1 cellular context compared by ENCODE assay signal in the genomic region with DNA sequence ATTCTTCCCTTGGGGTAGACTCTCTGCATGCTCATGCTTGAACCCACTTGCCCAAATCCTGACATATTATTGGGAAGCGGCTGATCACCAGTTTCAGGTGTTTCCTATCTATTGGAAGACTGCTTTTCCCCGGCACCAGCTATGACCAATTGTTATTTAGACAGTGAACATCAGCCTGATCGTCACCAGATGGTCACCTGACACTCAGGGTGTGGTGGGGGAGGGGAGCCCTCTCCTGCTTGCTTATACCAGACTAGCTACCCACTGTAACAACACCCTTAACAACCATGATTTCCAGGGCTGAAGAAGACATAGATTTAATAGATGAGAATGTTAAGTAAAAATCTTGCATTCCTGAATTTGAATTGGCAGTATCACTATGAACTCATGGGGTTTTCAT.
TF ChIP-seq lines count a peak whose summit lies in the region.

No MANE protein-coding gene starts in this region.

TF ChIP-seq in K562, 482 proteins besides CTCF, POLR2A, EP300 and RAD21 (continued from another document):
- TF ChIP-seq, protein P1, sequence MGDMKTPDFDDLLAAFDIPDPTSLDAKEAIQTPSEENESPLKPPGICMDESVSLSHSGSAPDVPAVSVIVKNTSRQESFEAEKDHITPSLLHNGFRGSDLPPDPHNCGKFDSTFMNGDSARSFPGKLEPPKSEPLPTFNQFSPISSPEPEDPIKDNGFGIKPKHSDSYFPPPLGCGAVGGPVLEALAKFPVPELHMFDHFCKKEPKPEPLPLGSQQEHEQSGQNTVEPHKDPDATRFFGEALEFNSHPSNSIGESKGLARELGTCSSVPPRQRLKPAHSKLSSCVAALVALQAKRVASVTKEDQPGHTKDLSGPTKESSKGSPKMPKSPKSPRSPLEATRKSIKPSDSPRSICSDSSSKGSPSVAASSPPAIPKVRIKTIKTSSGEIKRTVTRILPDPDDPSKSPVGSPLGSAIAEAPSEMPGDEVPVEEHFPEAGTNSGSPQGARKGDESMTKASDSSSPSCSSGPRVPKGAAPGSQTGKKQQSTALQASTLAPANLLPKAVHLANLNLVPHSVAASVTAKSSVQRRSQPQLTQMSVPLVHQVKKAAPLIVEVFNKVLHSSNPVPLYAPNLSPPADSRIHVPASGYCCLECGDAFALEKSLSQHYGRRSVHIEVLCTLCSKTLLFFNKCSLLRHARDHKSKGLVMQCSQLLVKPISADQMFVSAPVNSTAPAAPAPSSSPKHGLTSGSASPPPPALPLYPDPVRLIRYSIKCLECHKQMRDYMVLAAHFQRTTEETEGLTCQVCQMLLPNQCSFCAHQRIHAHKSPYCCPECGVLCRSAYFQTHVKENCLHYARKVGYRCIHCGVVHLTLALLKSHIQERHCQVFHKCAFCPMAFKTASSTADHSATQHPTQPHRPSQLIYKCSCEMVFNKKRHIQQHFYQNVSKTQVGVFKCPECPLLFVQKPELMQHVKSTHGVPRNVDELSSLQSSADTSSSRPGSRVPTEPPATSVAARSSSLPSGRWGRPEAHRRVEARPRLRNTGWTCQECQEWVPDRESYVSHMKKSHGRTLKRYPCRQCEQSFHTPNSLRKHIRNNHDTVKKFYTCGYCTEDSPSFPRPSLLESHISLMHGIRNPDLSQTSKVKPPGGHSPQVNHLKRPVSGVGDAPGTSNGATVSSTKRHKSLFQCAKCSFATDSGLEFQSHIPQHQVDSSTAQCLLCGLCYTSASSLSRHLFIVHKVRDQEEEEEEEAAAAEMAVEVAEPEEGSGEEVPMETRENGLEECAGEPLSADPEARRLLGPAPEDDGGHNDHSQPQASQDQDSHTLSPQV (IDR thresholded peaks at IDR 0.05) = no peak
- TF ChIP-seq NCOA2 (IDR thresholded peaks at IDR 0.05; ENCODE audit: partially characterized antibody in 2 of 2) (no peak), MTA3 (IDR thresholded peaks at IDR 0.05; ENCODE audit: borderline replicate concordance) (no peak), CBX3 (IDR thresholded peaks at IDR 0.05; ENCODE audit: borderline replicate concordance in 1 of 2, low read length in 2 of 2) (no peak), ZKSCAN1 (IDR thresholded peaks at IDR 0.05; ENCODE audit: low read depth, low read length) (no peak), RAD51 (IDR thresholded peaks at IDR 0.05; ENCODE audit: borderline replicate concordance, low read depth) (peak; percentile 44; the same call in 1 of the 2 replicates), USF2 (CRISPR knock-in tag; IDR thresholded peaks at IDR 0.05) (peak; percentile 44), ZNF717 (CRISPR knock-in tag; IDR thresholded peaks at IDR 0.05) (no peak), ATF1 (CRISPR knock-in tag; IDR thresholded peaks at IDR 0.05) (no peak), ATF1 (tag; IDR thresholded peaks at IDR 0.05) (0 out of 2 replicates have a peak, but pooled peaks have one; percentile 14), CBFA2T3 (IDR thresholded peaks at IDR 0.05) (no peak)
